Comparison of ENCODE assay signal across 1 cellular context in genomic region chr1:32125313-32125712, GRCh38.
TF ChIP-seq lines count a peak whose summit lies in the region.

No MANE protein-coding gene starts in this region.

TF ChIP-seq in GM12878, 131 proteins besides CTCF, POLR2A, EP300 and RAD21:
- TF ChIP-seq, protein P1, sequence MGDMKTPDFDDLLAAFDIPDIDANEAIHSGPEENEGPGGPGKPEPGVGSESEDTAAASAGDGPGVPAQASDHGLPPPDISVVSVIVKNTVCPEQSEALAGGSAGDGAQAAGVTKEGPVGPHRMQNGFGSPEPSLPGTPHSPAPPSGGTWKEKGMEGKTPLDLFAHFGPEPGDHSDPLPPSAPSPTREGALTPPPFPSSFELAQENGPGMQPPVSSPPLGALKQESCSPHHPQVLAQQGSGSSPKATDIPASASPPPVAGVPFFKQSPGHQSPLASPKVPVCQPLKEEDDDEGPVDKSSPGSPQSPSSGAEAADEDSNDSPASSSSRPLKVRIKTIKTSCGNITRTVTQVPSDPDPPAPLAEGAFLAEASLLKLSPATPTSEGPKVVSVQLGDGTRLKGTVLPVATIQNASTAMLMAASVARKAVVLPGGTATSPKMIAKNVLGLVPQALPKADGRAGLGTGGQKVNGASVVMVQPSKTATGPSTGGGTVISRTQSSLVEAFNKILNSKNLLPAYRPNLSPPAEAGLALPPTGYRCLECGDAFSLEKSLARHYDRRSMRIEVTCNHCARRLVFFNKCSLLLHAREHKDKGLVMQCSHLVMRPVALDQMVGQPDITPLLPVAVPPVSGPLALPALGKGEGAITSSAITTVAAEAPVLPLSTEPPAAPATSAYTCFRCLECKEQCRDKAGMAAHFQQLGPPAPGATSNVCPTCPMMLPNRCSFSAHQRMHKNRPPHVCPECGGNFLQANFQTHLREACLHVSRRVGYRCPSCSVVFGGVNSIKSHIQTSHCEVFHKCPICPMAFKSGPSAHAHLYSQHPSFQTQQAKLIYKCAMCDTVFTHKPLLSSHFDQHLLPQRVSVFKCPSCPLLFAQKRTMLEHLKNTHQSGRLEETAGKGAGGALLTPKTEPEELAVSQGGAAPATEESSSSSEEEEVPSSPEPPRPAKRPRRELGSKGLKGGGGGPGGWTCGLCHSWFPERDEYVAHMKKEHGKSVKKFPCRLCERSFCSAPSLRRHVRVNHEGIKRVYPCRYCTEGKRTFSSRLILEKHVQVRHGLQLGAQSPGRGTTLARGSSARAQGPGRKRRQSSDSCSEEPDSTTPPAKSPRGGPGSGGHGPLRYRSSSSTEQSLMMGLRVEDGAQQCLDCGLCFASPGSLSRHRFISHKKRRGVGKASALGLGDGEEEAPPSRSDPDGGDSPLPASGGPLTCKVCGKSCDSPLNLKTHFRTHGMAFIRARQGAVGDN (IDR thresholded peaks at IDR 0.05), result no peak
- TF ChIP-seq PAX5 (IDR thresholded peaks at IDR 0.05; ENCODE audit: borderline replicate concordance, low read depth, low read length) (no peak), ETV6 (conservative IDR thresholded peaks at IDR 0.05 in 1 of 2, IDR thresholded peaks at IDR 0.05 in 1 of 2; ENCODE audit: borderline replicate concordance in 1 of 2, low read depth in 1 of 2) (no peak), CHD2 (IDR thresholded peaks at IDR 0.05; ENCODE audit: borderline replicate concordance, low read depth, low read length) (no peak)
TF ChIP-seq in GM12878: peak in this region for 0.
